ENCODE assay signal across 13 cellular contexts in genomic region chr12:13206560-13206897, GRCh38. TPM values are rescaled to one million over a fixed set of nuclear protein-coding genes. Genes with fewer than 3 reads are reported as not detected.
A peak's percentile ranks its signal among the peaks of the same experiment; 100 is the strongest.
DNase-seq lines count a peak whose midpoint lies in the region; ATAC-seq, FAIRE-seq and TF ChIP-seq lines count a peak whose summit lies in the region.
"Had no signal": no experiment of that assay in that cellular context is flagged by ENCODE, and none has a peak within 500 bp of the region (broad histone marks: within the 10 kb centered on the region; RNA-seq: fewer than 3 reads in every experiment).

No MANE protein-coding gene starts in this region.

- H2BK120ac ChIP-seq in H1 (replicated peaks; ENCODE audit: low read depth, low read length): no peak overlapping the region

- no peak for TF ChIP-seq RAD21 in H1 (IDR thresholded peaks at IDR 0.05 in 1 of 2, conservative IDR thresholded peaks at IDR 0.05 in 1 of 2; ENCODE audit: low read depth in 2 of 2, low read length in 2 of 2)

- no peak overlapping the region for H4K91ac ChIP-seq in H1 (replicated peaks; ENCODE audit: insufficient read length, low read length)

- H2BK5ac ChIP-seq in H1 (ENCODE audit: low read depth, low read length): peak overlapping the region; percentile 71; the same call in 1 of the 2 replicates

- TF ChIP-seq CTCF in GM23338 (conservative IDR thresholded peaks at IDR 0.05; ENCODE audit: low read depth in 2 of 2) (no peak), PC-9 (conservative IDR thresholded peaks at IDR 0.05) (no peak), H1 (IDR thresholded peaks at IDR 0.05; ENCODE audit: control extremely low read depth in 1 of 3, insufficient read depth in 1 of 3, low read depth in 1 of 3, low read length in 3 of 3) (no peak), psoas muscle (IDR thresholded peaks at IDR 0.05) (no peak)

- in situ Hi-C loops in HAP-1 (cut with MboI; ENCODE audit: low sequenced_read_pairs): no loop called here

- H3K18ac ChIP-seq in H1 (ENCODE audit: extremely low read depth, low read length): no peak overlapping the region

- no peak overlapping the region for H3K4ac ChIP-seq in H1 (replicated peaks; ENCODE audit: insufficient read length, low read depth, low read length)

- no peaks in the 10 kb centered on the region for H3K9me3 Mint-ChIP-seq in GM23338
- H3K9me3 Mint-ChIP-seq: activated B cell treated with CpG ODN at 0.5 μM for 24 hours, memory B cell had no signal

- H4K8ac ChIP-seq in H1 (ENCODE audit: extremely low read depth, insufficient read depth, low read length): no peak overlapping the region

- peaks cover 60% of the 10 kb centered on the region for H3K4me1 Mint-ChIP-seq in GM23338
- H3K4me1 Mint-ChIP-seq: activated B cell treated with CpG ODN at 0.5 μM for 24 hours, memory B cell had no signal

- peaks cover 43% of the 10 kb centered on the region for H3K4me1 ChIP-seq in GM23338 (ENCODE audit: insufficient read depth)
- H3K4me1 ChIP-seq in PC-9 (replicated peaks; ENCODE audit: insufficient read depth): peaks cover 97% of the 10 kb centered on the region
- peaks cover 7 to 28% (median 15%) of the 10 kb centered on the region in 4 experiments for H3K4me1 ChIP-seq in H1 (replicated peaks in 1 of 4; ENCODE audit: control insufficient read depth in 3 of 4, insufficient read depth in 4 of 4, low read length in 3 of 4)
- H3K4me1 ChIP-seq in psoas muscle: peaks cover 19% of the 10 kb centered on the region
- peaks cover 42% of the 10 kb centered on the region for H3K4me1 ChIP-seq in HAP-1

- no peak for DNase-seq in GM23338 (ENCODE audit: low spot score)
- no peak for DNase-seq in PC-9
- no peak for DNase-seq in H1 (ENCODE audit: low read depth in 1 of 2, low spot score in 2 of 2)
- DNase-seq in psoas muscle: no peak
- no peak for DNase-seq in NCI-H446 treated with DMSO at 0.1 percent for 48 hours (lab: John Stamatoyannopoulos, UW)
- no peak for DNase-seq in HAP-1 (ENCODE audit: low spot score in 2 of 2)
- no peak for DNase-seq in superior temporal gyrus (ENCODE audit: extremely low spot score)
- DNase-seq: activated B cell treated with CpG ODN at 0.5 μM for 24 hours; activated naive CD4-positive, alpha-beta T cell treated with anti-CD3 and anti-CD28 coated beads, Interleukin-2, amount 50 U/mL, for 16 hours; NCI-H2227 treated with DMSO at 0.1 percent for 48 hours; right cardiac atrium had no signal

- H3K9me3 ChIP-seq in PC-9 (ENCODE audit: insufficient read depth, low read depth): no peaks in the 10 kb centered on the region
- no peaks in the 10 kb centered on the region for H3K9me3 ChIP-seq in H1 (ENCODE audit: insufficient read depth in 2 of 2, low read depth in 1 of 2, low read length in 1 of 2)
- H3K9me3 ChIP-seq in psoas muscle: no peaks in the 10 kb centered on the region
- H3K9me3 ChIP-seq in HAP-1: no peaks in the 10 kb centered on the region

- no peaks in the 10 kb centered on the region for H3K36me3 Mint-ChIP-seq in GM23338 (ENCODE audit: low read depth)
- H3K36me3 Mint-ChIP-seq: memory B cell had no signal

- H2AFZ ChIP-seq in GM23338 (peak overlapping the region; percentile 35), PC-9 (no peak overlapping the region), H1 (ENCODE audit: low read length) (peak overlapping the region; percentile 37; the same call in 1 of the 2 replicates)

- H3K23me2 ChIP-seq in H1 (ENCODE audit: low read depth, low read length): no peaks in the 10 kb centered on the region

- no peaks in the 10 kb centered on the region for H3K79me1 ChIP-seq in H1 (ENCODE audit: low read depth, low read length)

- no peak overlapping the region for H3K9ac ChIP-seq in H1 (replicated peaks in 1 of 4; ENCODE audit: extremely low read depth in 1 of 4, low read depth in 3 of 4, low read length in 3 of 4)

- CTCF ChIA-PET in PC-9 (lab: Charles Lee): interaction anchor here (0.6 to 1.0 kb wide), 6 partner anchors 17 to 510 kb away, joined by 3 to 10 read pairs (median 3); no protein-coding TSS in a partner anchor
- CTCF ChIA-PET in H1 (lab: Charles Lee; ENCODE audit: partially characterized antibody): interaction anchor here (0.8 to 10.8 kb wide), 17 partner anchors 12 to 371 kb away, joined by 3 to 162 read pairs (median 4); partner anchors contain the start of gene GSG1

- H3K4me2 ChIP-seq in GM23338 (no peak overlapping the region), PC-9 (peak overlapping the region; percentile 98), H1 (ENCODE audit: insufficient read depth in 1 of 2, low read depth in 2 of 2, low read length in 2 of 2) (no peak overlapping the region)

- no peak overlapping the region for H3K27ac Mint-ChIP-seq in GM23338
- H3K27ac Mint-ChIP-seq: activated B cell treated with CpG ODN at 0.5 μM for 24 hours, memory B cell had no signal

- H3K4me3 ChIP-seq in GM23338 (no peak overlapping the region), PC-9 (peak overlapping the region; percentile 46; the same call in 1 of the 2 replicates), H1 (ENCODE audit: extremely low read depth in 1 of 4, insufficient read depth in 2 of 4, low read depth in 3 of 4, low read length in 4 of 4) (no peak overlapping the region), psoas muscle (no peak overlapping the region), HAP-1 (no peak overlapping the region)

- TF ChIP-seq EP300 in H1 (IDR thresholded peaks at IDR 0.05; ENCODE audit: borderline replicate concordance in 1 of 2, low read depth in 2 of 2, low read length in 2 of 2): no peak

- H2BK12ac ChIP-seq in H1 (ENCODE audit: low read depth, low read length): no peak overlapping the region

- BruUV-seq in PC-9 (replicated peaks; lab: Mats Ljungman, UMichigan): TSS peak; percentile 0

- 85% methylated on average over 1 of the region's 1 CpG; no CpG with 5 or more reads in 1 of the 2 experiments for WGBS in H1 (ENCODE audit: extremely low coverage in 1 of 2, insufficient coverage in 1 of 2, insufficient read length in 1 of 2, insufficient replicate concordance in 2 of 2, low coverage in 1 of 2, low lambda C conversion rate in 2 of 2, missing lambda C conversion rate in 1 of 2), 2 experiments
- 80 to 83% (median 82%) methylated on average over 1 of the region's 1 CpG for WGBS in psoas muscle, 3 donors

- no peak overlapping the region for H3K4me3 Mint-ChIP-seq in GM23338
- H3K4me3 Mint-ChIP-seq: activated B cell treated with CpG ODN at 0.5 μM for 24 hours, memory B cell had no signal

- FAIRE-seq in H1 (lab: Jason Lieb, UNC): no peak

- no peak overlapping the region for H2BK15ac ChIP-seq in H1 (ENCODE audit: low read length)

- H3F3A ChIP-seq in GM23338 (replicated peaks; ENCODE audit: low read depth) (no peaks in the 10 kb centered on the region), PC-9 (ENCODE audit: insufficient read depth, low read depth) (peaks cover 89% of the 10 kb centered on the region)

- intact Hi-C loops in PC-9 (cut with micrococcal nuclease; ENCODE audit: unreplicated experiment) (loop anchor here (1.0 to 10.0 kb wide), 7 partner anchors 10 to 1332 kb away; partner anchors contain the start of genes EMP1 and FAM234B), psoas muscle (cut with DNase I) (loop anchor here in 1 of 2 donors (5.0 kb wide), 2 partner anchors 104 to 204 kb away; partner anchors contain the start of genes GSG1 and HEBP1)

- no peak overlapping the region for H2AK5ac ChIP-seq in H1 (ENCODE audit: low read depth, low read length)

- H3K14ac ChIP-seq in H1 (ENCODE audit: insufficient read length): no peak overlapping the region

- no peaks in the 10 kb centered on the region for H3K9me2 ChIP-seq in GM23338 (ENCODE audit: insufficient read depth)
- no peaks in the 10 kb centered on the region for H3K9me2 ChIP-seq in PC-9 (ENCODE audit: insufficient read depth)

- no peak overlapping the region for H3K27ac ChIP-seq in GM23338 (ENCODE audit: low read depth)
- peak overlapping the region; percentile 99 for H3K27ac ChIP-seq in PC-9
- H3K27ac ChIP-seq in H1 (ENCODE audit: low read depth, low read length): no peak overlapping the region
- H3K27ac ChIP-seq in psoas muscle: peak overlapping the region; percentile 42

- H3K27me3 ChIP-seq in GM23338 (ENCODE audit: insufficient read depth) (no peaks in the 10 kb centered on the region), PC-9 (ENCODE audit: insufficient read depth, low read depth) (no peaks in the 10 kb centered on the region), H1 (replicated peaks in 1 of 4; ENCODE audit: control insufficient read depth in 3 of 4, extremely low read depth in 1 of 4, insufficient read depth in 3 of 4, low read length in 3 of 4) (no peaks in the 10 kb centered on the region), psoas muscle (ENCODE audit: insufficient read depth in 3 of 3, low read length in 2 of 3) (no peaks in the 10 kb centered on the region), HAP-1 (ENCODE audit: low read depth) (no peaks in the 10 kb centered on the region)

- H2BK20ac ChIP-seq in H1 (ENCODE audit: low read length): no peak overlapping the region

- ATAC-seq in GM23338: no peak
- ATAC-seq in psoas muscle: no peak
- ATAC-seq in HG03045 (IDR thresholded peaks at IDR 0.05; ENCODE audit: unreplicated experiment): no peak

- H3K36me3 ChIP-seq in GM23338 (ENCODE audit: insufficient read depth) (no peaks in the 10 kb centered on the region), PC-9 (ENCODE audit: low read depth) (peaks cover 66% of the 10 kb centered on the region), H1 (ENCODE audit: control insufficient read depth in 2 of 4, insufficient read depth in 4 of 4, low read length in 3 of 4) (no peaks in the 10 kb centered on the region), psoas muscle (ENCODE audit: insufficient read depth in 1 of 2, low read depth in 1 of 2) (no peaks in the 10 kb centered on the region), HAP-1 (replicated peaks) (no peaks in the 10 kb centered on the region)

- H3K23ac ChIP-seq in H1 (ENCODE audit: insufficient read length): no peak overlapping the region

- no peak overlapping the region for H4K5ac ChIP-seq in H1 (ENCODE audit: insufficient read length, low read depth, low read length)

- no peak for TF ChIP-seq POLR2A in H1 (IDR thresholded peaks at IDR 0.05; ENCODE audit: control extremely low read depth in 1 of 2, low read depth in 2 of 2, low read length in 2 of 2)

- H4K20me1 ChIP-seq in GM23338 (replicated peaks; ENCODE audit: insufficient read depth): no peaks in the 10 kb centered on the region
- H4K20me1 ChIP-seq in PC-9 (ENCODE audit: insufficient read depth): no peaks in the 10 kb centered on the region
- no peaks in the 10 kb centered on the region for H4K20me1 ChIP-seq in H1 (replicated peaks in 1 of 2; ENCODE audit: control insufficient read depth in 1 of 2, insufficient read depth in 2 of 2, low read length in 2 of 2)

- POLR2A ChIA-PET in PC-9 (lab: Charles Lee; ENCODE audit: unreplicated experiment): interaction anchor here (0.5 to 2.7 kb wide), 20 partner anchors 10 to 1716 kb away, joined by 3 to 70 read pairs (median 10); partner anchors contain the start of genes EMP1 and GPRC5A
- POLR2A ChIA-PET in H1 (lab: Charles Lee; ENCODE audit: partially characterized antibody): interaction anchor here (1.6 kb wide), 1 partner anchor 118 kb away, joined by 3 read pairs; no protein-coding TSS in a partner anchor

- H3K56ac ChIP-seq in H1 (replicated peaks; ENCODE audit: insufficient read length, low read depth, low read length): no peak overlapping the region

- peaks cover 17% of the 10 kb centered on the region for H3K27me3 Mint-ChIP-seq in GM23338 (ENCODE audit: insufficient read depth, low read depth, poor library complexity)

- H3K79me2 ChIP-seq in GM23338 (replicated peaks; ENCODE audit: insufficient read depth) (no peaks in the 10 kb centered on the region), PC-9 (ENCODE audit: low read depth) (peaks cover 93% of the 10 kb centered on the region), H1 (ENCODE audit: control insufficient read depth in 1 of 2, insufficient read depth in 2 of 2, low read length in 2 of 2) (no peaks in the 10 kb centered on the region)

RNA-seq across cellular contexts. Expression of gene EMP1, which starts 10.0 kb away (rescaled TPM):
- 0.07 TPM in 1 of 2 replicates, not detected in the other for total RNA-seq in GM23338 (2014; rRNA removed; shearing (Covaris generic))
- polyA plus RNA-seq in GM23338 (2016; fragmentation: Nextera tagmentation; extraction: Ambion mirVana): 0.39 and 1.1 TPM in 2 replicates
- 542 and 909 TPM in 2 replicates for total RNA-seq in PC-9 (2021)
- total RNA-seq in H1 (2021; fragmentation: NEBNext Ultra II Directional; extraction: Animal tissue kit (Norgen Biotek cat#: 25700)): 0.57 and 0.65 TPM in 2 replicates
- 0.17 and 0.53 TPM in 2 replicates for polyA plus RNA-seq in H1 (2011; rRNA removed)
- polyA plus RNA-seq in H1 (2011; cell fraction: cytosol; rRNA removed): 0.21 TPM
- polyA plus RNA-seq in H1 (2011; cell fraction: nucleus; rRNA removed): 0.94 TPM
- polyA plus RNA-seq in H1 (2012, experiment 1 of 2): 0.25 to 0.76 TPM (median 0.59 TPM) in 4 replicates
- 0.03 TPM for polyA plus RNA-seq in H1 (2012, experiment 2 of 2)
- 0.24 TPM for polyA plus RNA-seq in H1 (2013, experiment 1 of 2)
- polyA plus RNA-seq in H1 (2013, experiment 2 of 2): 0.46 TPM
- 1.3 and 1.4 TPM in 2 replicates for polyA minus RNA-seq in H1 (2011; rRNA and poly(A)+ RNA removed)
- polyA minus RNA-seq in H1 (2011; cell fraction: cytosol; rRNA and poly(A)+ RNA removed): 3.7 TPM
- polyA minus RNA-seq in H1 (2011; cell fraction: nucleus; rRNA and poly(A)+ RNA removed): 0.50 TPM
- 100 to 1,000 TPM in 1 of 4 donors, 10 to 100 TPM in 3; 49.8 to 123 (median 74.1) TPM for total RNA-seq in psoas muscle
- 10 to 100 TPM; 11.0 to 28.3 (median 14.4) TPM for polyA plus RNA-seq in psoas muscle
- total RNA-seq: activated B cell treated with CpG ODN at 0.5 μM for 24 hours had no signal

Comparison
In these comparisons a context has a peak if more than half of its experiments do, and no peak if none do; other contexts are left out.
1. H3K27ac ChIP-seq: peak in PC-9 (single experiment) and psoas muscle (single experiment); none in GM23338 (single experiment) and H1 (single experiment).
2. RNA of gene EMP1, which starts 10.0 kb away (total RNA-seq): 542 to 909 TPM in PC-9 and 49.8 to 123 TPM in psoas muscle; 0.57 to 0.65 TPM in H1 and 0.07 TPM in GM23338; every median in the first group is over 10 times any median in the second.